Comparison of ENCODE assay signal across 1 cellular context in the genomic region with DNA sequence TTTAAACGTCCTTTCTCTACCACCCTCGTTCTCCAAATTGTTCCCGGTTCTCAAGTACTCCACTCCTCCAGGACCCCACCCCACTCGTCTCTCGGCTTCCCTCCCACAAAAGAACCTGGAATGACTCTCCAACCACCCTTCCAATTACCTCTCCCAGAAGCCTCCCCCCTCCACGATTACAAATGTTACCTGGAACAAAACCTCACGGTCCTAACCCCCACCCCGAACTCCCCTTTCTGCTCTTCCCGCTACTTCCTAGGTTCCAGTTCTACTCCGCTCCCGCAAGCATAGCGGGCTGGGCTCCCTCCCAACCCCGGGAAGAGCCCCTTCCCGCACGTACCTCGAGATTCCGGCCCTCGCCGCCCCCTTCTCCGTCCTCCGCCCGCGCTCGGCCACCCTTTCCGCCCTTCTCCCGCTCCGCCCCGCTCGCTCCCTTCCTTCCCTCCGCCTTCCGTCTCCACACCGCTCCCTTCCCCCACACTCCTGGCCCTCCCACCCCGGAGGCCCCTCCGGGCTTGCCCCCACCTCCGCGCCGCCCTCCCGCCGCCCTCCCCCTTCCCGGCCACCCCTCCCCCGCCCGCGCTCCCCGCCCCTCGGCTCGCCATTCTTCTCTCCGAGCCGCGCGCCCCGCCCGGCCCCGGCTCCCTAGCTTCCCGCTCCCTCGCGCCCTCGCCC.
A peak's percentile ranks its signal among the peaks of the same experiment; 100 is the strongest.
TF ChIP-seq lines count a peak whose summit lies in the region.

No MANE protein-coding gene starts in this region.

TF ChIP-seq in HepG2, 621 proteins besides CTCF, POLR2A, EP300 and RAD21 (continued from another document and continues in another):
- TF ChIP-seq, protein P1, sequence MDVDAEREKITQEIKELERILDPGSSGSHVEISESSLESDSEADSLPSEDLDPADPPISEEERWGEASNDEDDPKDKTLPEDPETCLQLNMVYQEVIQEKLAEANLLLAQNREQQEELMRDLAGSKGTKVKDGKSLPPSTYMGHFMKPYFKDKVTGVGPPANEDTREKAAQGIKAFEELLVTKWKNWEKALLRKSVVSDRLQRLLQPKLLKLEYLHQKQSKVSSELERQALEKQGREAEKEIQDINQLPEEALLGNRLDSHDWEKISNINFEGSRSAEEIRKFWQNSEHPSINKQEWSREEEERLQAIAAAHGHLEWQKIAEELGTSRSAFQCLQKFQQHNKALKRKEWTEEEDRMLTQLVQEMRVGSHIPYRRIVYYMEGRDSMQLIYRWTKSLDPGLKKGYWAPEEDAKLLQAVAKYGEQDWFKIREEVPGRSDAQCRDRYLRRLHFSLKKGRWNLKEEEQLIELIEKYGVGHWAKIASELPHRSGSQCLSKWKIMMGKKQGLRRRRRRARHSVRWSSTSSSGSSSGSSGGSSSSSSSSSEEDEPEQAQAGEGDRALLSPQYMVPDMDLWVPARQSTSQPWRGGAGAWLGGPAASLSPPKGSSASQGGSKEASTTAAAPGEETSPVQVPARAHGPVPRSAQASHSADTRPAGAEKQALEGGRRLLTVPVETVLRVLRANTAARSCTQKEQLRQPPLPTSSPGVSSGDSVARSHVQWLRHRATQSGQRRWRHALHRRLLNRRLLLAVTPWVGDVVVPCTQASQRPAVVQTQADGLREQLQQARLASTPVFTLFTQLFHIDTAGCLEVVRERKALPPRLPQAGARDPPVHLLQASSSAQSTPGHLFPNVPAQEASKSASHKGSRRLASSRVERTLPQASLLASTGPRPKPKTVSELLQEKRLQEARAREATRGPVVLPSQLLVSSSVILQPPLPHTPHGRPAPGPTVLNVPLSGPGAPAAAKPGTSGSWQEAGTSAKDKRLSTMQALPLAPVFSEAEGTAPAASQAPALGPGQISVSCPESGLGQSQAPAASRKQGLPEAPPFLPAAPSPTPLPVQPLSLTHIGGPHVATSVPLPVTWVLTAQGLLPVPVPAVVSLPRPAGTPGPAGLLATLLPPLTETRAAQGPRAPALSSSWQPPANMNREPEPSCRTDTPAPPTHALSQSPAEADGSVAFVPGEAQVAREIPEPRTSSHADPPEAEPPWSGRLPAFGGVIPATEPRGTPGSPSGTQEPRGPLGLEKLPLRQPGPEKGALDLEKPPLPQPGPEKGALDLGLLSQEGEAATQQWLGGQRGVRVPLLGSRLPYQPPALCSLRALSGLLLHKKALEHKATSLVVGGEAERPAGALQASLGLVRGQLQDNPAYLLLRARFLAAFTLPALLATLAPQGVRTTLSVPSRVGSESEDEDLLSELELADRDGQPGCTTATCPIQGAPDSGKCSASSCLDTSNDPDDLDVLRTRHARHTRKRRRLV (CRISPR knock-in tag; IDR thresholded peaks at IDR 0.05): no peak
- TF ChIP-seq MLXIP (CRISPR knock-in tag; IDR thresholded peaks at IDR 0.05; ENCODE audit: borderline replicate concordance) (no peak), ZNF83 (CRISPR knock-in tag; IDR thresholded peaks at IDR 0.05; ENCODE audit: borderline replicate concordance) (peak; percentile 66; the same call in 1 of the 2 replicates), KDM5B (CRISPR knock-in tag; IDR thresholded peaks at IDR 0.05; ENCODE audit: borderline replicate concordance) (no peak; the same call in 1 of the 2 replicates), ATF4 (CRISPR knock-in tag; IDR thresholded peaks at IDR 0.05) (0 out of 4 replicates have a peak, but pooled peaks of 1 of the 2 experiments have one; percentile 11), NR2F2 (IDR thresholded peaks at IDR 0.05; ENCODE audit: borderline replicate concordance, low read depth) (0 out of 2 replicates have a peak, but pooled peaks have one; percentile 8), SKI (IDR thresholded peaks at IDR 0.05; ENCODE audit: partially characterized antibody) (no peak), POLR2AphosphoS2 (IDR thresholded peaks at IDR 0.05; ENCODE audit: low read depth, low read length) (0 out of 2 replicates have a peak, but pooled peaks have one; percentile 6), BCLAF1 (IDR thresholded peaks at IDR 0.05) (no peak), ATF6 (CRISPR knock-in tag; conservative IDR thresholded peaks at IDR 0.05) (no peak), KLF11 (CRISPR knock-in tag; IDR thresholded peaks at IDR 0.05) (0 out of 2 replicates have a peak, but pooled peaks have one; percentile 20), ZNF891 (CRISPR knock-in tag; IDR thresholded peaks at IDR 0.05) (0 out of 2 replicates have a peak, but pooled peaks have one; percentile 52), ZNF430 (CRISPR knock-in tag; IDR thresholded peaks at IDR 0.05) (peak; percentile 51; the same call in 1 of the 2 replicates), ZNF746 (CRISPR knock-in tag; IDR thresholded peaks at IDR 0.05) (peak; percentile 98), TAF1 (CRISPR knock-in tag; IDR thresholded peaks at IDR 0.05) (peak; percentile 46; the same call in 1 of the 2 replicates), NR2F6 (IDR thresholded peaks at IDR 0.05) (no peak), NR2F6 (CRISPR knock-in tag; IDR thresholded peaks at IDR 0.05) (peak; percentile 47; the same call in 1 of the 2 replicates), ZBTB44 (CRISPR knock-in tag; IDR thresholded peaks at IDR 0.05) (no peak), ZNF12 (CRISPR knock-in tag; IDR thresholded peaks at IDR 0.05) (no peak), HNRNPH1 (optimal IDR thresholded peaks at IDR 0.05; ENCODE audit: low read depth, low read length) (peak; percentile 94), FOSL2 (CRISPR knock-in tag; IDR thresholded peaks at IDR 0.05) (peak; percentile 19; the same call in 1 of the 2 replicates), ZNF253 (CRISPR knock-in tag; IDR thresholded peaks at IDR 0.05; ENCODE audit: borderline replicate concordance) (no peak), POLR2G (IDR thresholded peaks at IDR 0.05; ENCODE audit: low read depth, low read length) (peak; percentile 67; the same call in 1 of the 2 replicates), ZNF678 (CRISPR knock-in tag; IDR thresholded peaks at IDR 0.05) (no peak), ATAD3A (CRISPR knock-in tag; IDR thresholded peaks at IDR 0.05) (no peak), CBX1 (IDR thresholded peaks at IDR 0.05; ENCODE audit: low read depth) (peak; percentile 33), NR1H2 (CRISPR knock-in tag; IDR thresholded peaks at IDR 0.05; ENCODE audit: borderline replicate concordance, low read depth) (0 out of 2 replicates have a peak, but pooled peaks have one; percentile 10), ZMYM3 (CRISPR knock-in tag; IDR thresholded peaks at IDR 0.05) (no peak), MTERF4 (CRISPR knock-in tag; IDR thresholded peaks at IDR 0.05) (no peak; the same call in 1 of the 2 replicates), ZNF501 (CRISPR knock-in tag; IDR thresholded peaks at IDR 0.05) (peak; percentile 10), MIXL1 (CRISPR knock-in tag; IDR thresholded peaks at IDR 0.05) (no peak; the same call in 1 of the 2 replicates)
- TF ChIP-seq, protein P2, sequence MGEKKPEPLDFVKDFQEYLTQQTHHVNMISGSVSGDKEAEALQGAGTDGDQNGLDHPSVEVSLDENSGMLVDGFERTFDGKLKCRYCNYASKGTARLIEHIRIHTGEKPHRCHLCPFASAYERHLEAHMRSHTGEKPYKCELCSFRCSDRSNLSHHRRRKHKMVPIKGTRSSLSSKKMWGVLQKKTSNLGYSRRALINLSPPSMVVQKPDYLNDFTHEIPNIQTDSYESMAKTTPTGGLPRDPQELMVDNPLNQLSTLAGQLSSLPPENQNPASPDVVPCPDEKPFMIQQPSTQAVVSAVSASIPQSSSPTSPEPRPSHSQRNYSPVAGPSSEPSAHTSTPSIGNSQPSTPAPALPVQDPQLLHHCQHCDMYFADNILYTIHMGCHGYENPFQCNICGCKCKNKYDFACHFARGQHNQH (CRISPR knock-in tag; IDR thresholded peaks at IDR 0.05): peak; percentile 17; the same call in 1 of the 2 replicates
